ENCODE assay signal across 3 cellular contexts in genomic region chr6:161851486-161851885, GRCh38.
A peak's percentile ranks its signal among the peaks of the same experiment; 100 is the strongest.
DNase-seq lines count a peak whose midpoint lies in the region.
"Not testable (repeated sequence)": the region's sequence is repeated elsewhere in the genome, so short reads cannot be mapped to it uniquely, and the experiment has no call there.

No MANE protein-coding gene starts in this region.

- H3K27me3 ChIP-seq in neuronal stem cell (ENCODE audit: control insufficient read depth in 3 of 3, insufficient read depth in 3 of 3, low read depth in 1 of 3, low read length in 3 of 3); trophoblast cell (ENCODE audit: insufficient read depth, low read length): not testable (repeated sequence)

- not testable (repeated sequence) for H3K79me2 ChIP-seq in trophoblast cell (ENCODE audit: control insufficient read depth, insufficient read depth, low read length, poor library complexity)

- H3K9ac ChIP-seq in neuronal stem cell (ENCODE audit: low read depth, low read length, poor library complexity); trophoblast cell (ENCODE audit: low read length): not testable (repeated sequence)

- H3K4me1 ChIP-seq in neuronal stem cell (ENCODE audit: control insufficient read depth in 2 of 2, insufficient read depth in 1 of 2, low read depth in 1 of 2, low read length in 2 of 2); trophoblast cell (ENCODE audit: control insufficient read depth in 1 of 2, insufficient read depth in 2 of 2, low read length in 2 of 2): not testable (repeated sequence)

- not testable (repeated sequence) for H3K18ac ChIP-seq in neuronal stem cell (ENCODE audit: low read length); trophoblast cell (ENCODE audit: low read length)

- DNase-seq in RPMI8226 (peak; percentile 13), trophoblast cell (peak; percentile 69 to 75)
- DNase-seq in neuronal stem cell (ENCODE audit: low spot score), result not testable (repeated sequence)

- not testable (repeated sequence) for H3K36me3 ChIP-seq in neuronal stem cell (replicated peaks in 1 of 2; ENCODE audit: control insufficient read depth in 2 of 2, insufficient read depth in 2 of 2, low read length in 2 of 2); trophoblast cell (ENCODE audit: control insufficient read depth in 1 of 2, insufficient read depth in 2 of 2, low read length in 2 of 2)

- H3K4me3 ChIP-seq in neuronal stem cell (ENCODE audit: low read length in 2 of 2); trophoblast cell (ENCODE audit: low read depth, low read length): not testable (repeated sequence)

- not testable (repeated sequence) for H2BK15ac ChIP-seq in neuronal stem cell (ENCODE audit: low read length)

- no CpG with 5 or more reads among the region's 12 CpGs for WGBS in neuronal stem cell (ENCODE audit: extremely low coverage in 2 of 2, insufficient read length in 2 of 2, insufficient replicate concordance in 1 of 2), 2 donors
- WGBS in trophoblast cell (ENCODE audit: extremely low coverage, insufficient coverage, insufficient read length), result no CpG with 5 or more reads among the region's 12 CpGs

- H4K8ac ChIP-seq in neuronal stem cell (ENCODE audit: low read depth, low read length); trophoblast cell (ENCODE audit: low read depth, low read length): not testable (repeated sequence)

- not testable (repeated sequence) for H4K91ac ChIP-seq in neuronal stem cell (ENCODE audit: low read depth, low read length, poor library complexity); trophoblast cell (ENCODE audit: low read depth, low read length)

- peak overlapping the region; percentile 28 for H2AK5ac ChIP-seq in neuronal stem cell (ENCODE audit: low read depth, low read length)
- H2AK5ac ChIP-seq in trophoblast cell (ENCODE audit: low read length), result not testable (repeated sequence)

- not testable (repeated sequence) for H2BK5ac ChIP-seq in neuronal stem cell (ENCODE audit: low read length); trophoblast cell (ENCODE audit: low read depth, low read length, poor library complexity)

- H3K14ac ChIP-seq in neuronal stem cell (ENCODE audit: low read length); trophoblast cell (ENCODE audit: low read length): not testable (repeated sequence)

- not testable (repeated sequence) for H3K9me3 ChIP-seq in neuronal stem cell (replicated peaks in 1 of 2; ENCODE audit: control insufficient read depth in 2 of 2, insufficient read depth in 1 of 2, low read depth in 1 of 2, low read length in 2 of 2); trophoblast cell (ENCODE audit: insufficient read depth, low read depth, low read length)

- not testable (repeated sequence) for H2AFZ ChIP-seq in neuronal stem cell (ENCODE audit: low read length); trophoblast cell (ENCODE audit: insufficient read depth, low read length, poor library complexity)

- not testable (repeated sequence) for H3K4me2 ChIP-seq in neuronal stem cell (ENCODE audit: insufficient read depth, low read length, poor library complexity, severe bottlenecking); trophoblast cell (ENCODE audit: low read length)

- H3K23ac ChIP-seq in neuronal stem cell (ENCODE audit: low read depth, low read length, poor library complexity); trophoblast cell (ENCODE audit: low read length): not testable (repeated sequence)

- not testable (repeated sequence) for H4K12ac ChIP-seq in trophoblast cell (ENCODE audit: low read depth, low read length)

- H2BK12ac ChIP-seq in neuronal stem cell (ENCODE audit: low read length); trophoblast cell (ENCODE audit: low read length): not testable (repeated sequence)

- H3K4ac ChIP-seq in neuronal stem cell (ENCODE audit: low read length); trophoblast cell (ENCODE audit: low read depth, low read length): not testable (repeated sequence)

- H3K27ac ChIP-seq in neuronal stem cell (replicated peaks; ENCODE audit: low read length); trophoblast cell (ENCODE audit: low read depth, low read length): not testable (repeated sequence)

- not testable (repeated sequence) for H2BK120ac ChIP-seq in neuronal stem cell (ENCODE audit: low read depth, low read length); trophoblast cell (ENCODE audit: insufficient read depth, low read length, poor library complexity)

- H3K79me1 ChIP-seq in neuronal stem cell (ENCODE audit: low read depth, low read length); trophoblast cell (ENCODE audit: low read length): not testable (repeated sequence)
